Comparison of ENCODE assay signal across 1 cellular context in the genomic region with DNA sequence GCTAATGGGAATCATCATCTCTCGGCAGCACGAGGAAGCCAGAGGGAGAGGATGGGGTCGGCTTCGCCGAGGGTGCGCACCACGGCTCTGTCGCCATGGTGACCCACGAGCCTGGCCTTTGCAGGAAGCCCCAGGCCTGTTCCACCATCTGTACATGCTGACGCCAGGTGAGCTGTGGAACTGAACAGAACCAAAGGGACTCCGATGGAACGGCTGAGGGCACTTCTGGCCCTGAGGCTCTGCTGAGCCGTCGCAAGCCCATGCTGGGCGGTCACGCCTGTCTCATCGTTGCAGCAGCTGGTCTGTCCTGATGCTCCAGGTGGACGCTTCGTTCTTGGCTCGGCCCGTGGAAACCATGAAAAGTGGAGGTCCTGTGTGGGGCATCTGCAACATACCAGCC.
TF ChIP-seq lines count a peak whose summit lies in the region.

No MANE protein-coding gene starts in this region.

TF ChIP-seq in IMR-90, 13 proteins besides CTCF, POLR2A, EP300 and RAD21:
- TF ChIP-seq, protein P1, sequence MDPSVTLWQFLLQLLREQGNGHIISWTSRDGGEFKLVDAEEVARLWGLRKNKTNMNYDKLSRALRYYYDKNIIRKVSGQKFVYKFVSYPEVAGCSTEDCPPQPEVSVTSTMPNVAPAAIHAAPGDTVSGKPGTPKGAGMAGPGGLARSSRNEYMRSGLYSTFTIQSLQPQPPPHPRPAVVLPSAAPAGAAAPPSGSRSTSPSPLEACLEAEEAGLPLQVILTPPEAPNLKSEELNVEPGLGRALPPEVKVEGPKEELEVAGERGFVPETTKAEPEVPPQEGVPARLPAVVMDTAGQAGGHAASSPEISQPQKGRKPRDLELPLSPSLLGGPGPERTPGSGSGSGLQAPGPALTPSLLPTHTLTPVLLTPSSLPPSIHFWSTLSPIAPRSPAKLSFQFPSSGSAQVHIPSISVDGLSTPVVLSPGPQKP (IDR thresholded peaks at IDR 0.05; ENCODE audit: borderline replicate concordance, low read depth, low read length): no peak
- TF ChIP-seq CEBPB (IDR thresholded peaks at IDR 0.05; ENCODE audit: low read depth, low read length) (no peak), FOS (IDR thresholded peaks at IDR 0.05; ENCODE audit: low read depth, low read length) (no peak), USF2 (IDR thresholded peaks at IDR 0.05; ENCODE audit: low read depth, low read length) (no peak), SMC3 (IDR thresholded peaks at IDR 0.05; ENCODE audit: low read depth, low read length) (no peak), MAZ (IDR thresholded peaks at IDR 0.05; ENCODE audit: borderline replicate concordance, low read depth, low read length) (no peak), CHD1 (IDR thresholded peaks at IDR 0.05; ENCODE audit: low read depth, low read length) (no peak), NFE2L2 (IDR thresholded peaks at IDR 0.05; ENCODE audit: low read depth, low read length) (no peak), MXI1 (IDR thresholded peaks at IDR 0.05; ENCODE audit: borderline replicate concordance, low read depth, low read length) (no peak), MAFK (IDR thresholded peaks at IDR 0.05; ENCODE audit: low read depth, low read length) (no peak), RFX5 (IDR thresholded peaks at IDR 0.05; ENCODE audit: low read depth, low read length) (no peak), RCOR1 (IDR thresholded peaks at IDR 0.05; ENCODE audit: insufficient replicate concordance, low read length) (no peak), BHLHE40 (IDR thresholded peaks at IDR 0.05; ENCODE audit: low read depth, low read length) (no peak)
